In genomic region chr10:61021926-61022325, GRCh38 we compare ENCODE assay signal across 26 cellular contexts.
DNase-seq lines count a peak whose midpoint lies in the region; ATAC-seq and TF ChIP-seq lines count a peak whose summit lies in the region.
"Had no signal": no experiment of that assay in that cellular context is flagged by ENCODE, and none has a peak within 500 bp of the region (broad histone marks: within the 10 kb centered on the region; RNA-seq: fewer than 3 reads in every experiment).

No MANE protein-coding gene starts in this region.

- no peaks in the 10 kb centered on the region for H3K36me3 Mint-ChIP-seq in activated CD4-positive, alpha-beta memory T cell treated with anti-CD3 and anti-CD28 coated beads for 36 hours
- H3K36me3 Mint-ChIP-seq: CD4-positive, CD25-positive, alpha-beta regulatory T cell had no signal

- H3K9me3 Mint-ChIP-seq in activated CD4-positive, alpha-beta memory T cell treated with anti-CD3 and anti-CD28 coated beads for 36 hours = no peaks in the 10 kb centered on the region

- H3K27ac ChIP-seq in dorsolateral prefrontal cortex = peak overlapping the region in 53 of 59 donors; percentile 5 to 85 (median 67)
- H3K27ac ChIP-seq: BLaER1, KMS-11, SJSA1 had no signal

- ATAC-seq in GM18861 (IDR thresholded peaks at IDR 0.05; ENCODE audit: unreplicated experiment) = no peak
- ATAC-seq in GM21360 (IDR thresholded peaks at IDR 0.05; ENCODE audit: unreplicated experiment) = no peak
- ATAC-seq: GM12878 had no signal

- H3K4me3 Mint-ChIP-seq in activated CD4-positive, alpha-beta memory T cell treated with anti-CD3 and anti-CD28 coated beads for 36 hours = no peak overlapping the region
- H3K4me3 Mint-ChIP-seq: CD4-positive, CD25-positive, alpha-beta regulatory T cell had no signal

- H3K27ac Mint-ChIP-seq in activated CD4-positive, alpha-beta memory T cell treated with anti-CD3 and anti-CD28 coated beads for 36 hours = no peak overlapping the region
- H3K27ac Mint-ChIP-seq: CD4-positive, CD25-positive, alpha-beta regulatory T cell had no signal

- CTCF ChIA-PET in activated CD4-positive, alpha-beta memory T cell treated with anti-CD3 and anti-CD28 coated beads for 36 hours (lab: Charles Lee) = no interaction called here

- H3K4me1 Mint-ChIP-seq in activated CD4-positive, alpha-beta memory T cell treated with anti-CD3 and anti-CD28 coated beads for 36 hours (ENCODE audit: low read depth) = no peaks in the 10 kb centered on the region
- H3K4me1 Mint-ChIP-seq: CD4-positive, CD25-positive, alpha-beta regulatory T cell had no signal

- TF ChIP-seq CTCF in dorsolateral prefrontal cortex (IDR thresholded peaks at IDR 0.05 in 54 of 56, conservative IDR thresholded peaks at IDR 0.05 in 2 of 56; ENCODE audit: low read depth in 1 of 56, partially characterized antibody in 56 of 56) = peak in 9 of 56 donors; percentile 6 to 27 (median 14)

- DNase-seq in NCI-H1048 (lab: John Stamatoyannopoulos, UW) (peak; percentile 11), dorsolateral prefrontal cortex (no peak), medulla oblongata (ENCODE audit: extremely low spot score) (peak; percentile 77), superior temporal gyrus (ENCODE audit: extremely low spot score) (peak; percentile 86)
- no peak for DNase-seq in activated CD4-positive, alpha-beta memory T cell treated with anti-CD3 and anti-CD28 coated beads for 36 hours
- DNase-seq: CD4-positive, CD25-positive, alpha-beta regulatory T cell; GDM1; HCEC 1CT; IMR-90; MM.1S; NCI-H1092; NCI-H1436; NCI-H187; NCI-H2171 treated with DMSO at 0.1 percent for 48 hours; NCI-H345; NCI-H524; NCI-H82; NK-92 treated with Interleukin-12 subunit alpha and Interleukin-12 subunit beta, amount 100 ng/mL, for 24 hours; Right ventricle myocardium superior; RPMI8226 had no signal

- no peaks in the 10 kb centered on the region for H3K27me3 ChIP-seq in dorsolateral prefrontal cortex
- H3K27me3 ChIP-seq: BLaER1, SJSA1 had no signal

- intact Hi-C loops in dorsolateral prefrontal cortex (cut with DNase I) = loop anchor here in 1 of 2 donors (5.0 to 10.0 kb wide), 2 partner anchors 47 to 75 kb away; no protein-coding TSS in a partner anchor
- intact Hi-C loops in activated CD4-positive, alpha-beta memory T cell treated with anti-CD3 and anti-CD28 coated beads for 36 hours (cut with micrococcal nuclease) = no loop called here

- peaks cover 6% of the 10 kb centered on the region for H3K27me3 Mint-ChIP-seq in activated CD4-positive, alpha-beta memory T cell treated with anti-CD3 and anti-CD28 coated beads for 36 hours

- peak overlapping the region in 9 of 59 donors; percentile 2 to 43 (median 19) for H3K4me3 ChIP-seq in dorsolateral prefrontal cortex
- H3K4me3 ChIP-seq: BLaER1, GM12878, SJSA1 had no signal

- POLR2A ChIA-PET in activated CD4-positive, alpha-beta memory T cell treated with anti-CD3 and anti-CD28 coated beads for 36 hours (lab: Charles Lee) = no interaction called here

Comparison
In these comparisons a context has a peak if more than half of its experiments do, and no peak if none do; other contexts are left out.
1. DNase-seq: peak in NCI-H1048 (single experiment), medulla oblongata (single experiment) and superior temporal gyrus (single experiment); none in dorsolateral prefrontal cortex (0 of 10) and activated CD4-positive, alpha-beta memory T cell treated with anti-CD3 and anti-CD28 coated beads for 36 hours (single experiment).